ENCODE assay signal across 20 cellular contexts in genomic region chr1:201134405-201134804, GRCh38. TPM values are rescaled to one million over a fixed set of nuclear protein-coding genes. Genes with fewer than 3 reads are reported as not detected.
DNase-seq lines count a peak whose midpoint lies in the region; ATAC-seq, FAIRE-seq and TF ChIP-seq lines count a peak whose summit lies in the region.
"Had no signal": no experiment of that assay in that cellular context is flagged by ENCODE, and none has a peak within 500 bp of the region (broad histone marks: within the 10 kb centered on the region; RNA-seq: fewer than 3 reads in every experiment).

No MANE protein-coding gene starts in this region.

- no peak overlapping the region for H2AFZ ChIP-seq in HepG2 (ENCODE audit: low read length)

- peak overlapping the region; percentile 49 for H3K4me3 Mint-ChIP-seq in endothelial cell (ENCODE audit: unreplicated experiment)
- H3K4me3 Mint-ChIP-seq: HFFc6 had no signal

- H3K79me2 ChIP-seq in HepG2 (ENCODE audit: insufficient read depth, low read length): no peaks in the 10 kb centered on the region

- 82% methylated on average over 6 of the region's 6 CpGs for WGBS in HepG2 (ENCODE audit: low lambda C conversion rate)
- 58% methylated on average over 4 of the region's 6 CpGs for WGBS in right lobe of liver (ENCODE audit: insufficient coverage, low coverage, low lambda C conversion rate, missing lambda C conversion rate)
- WGBS in pancreas, 2 donors: 60 to 67% methylated on average over 6 of the region's 6 CpGs

- POLR2A ChIA-PET in HepG2 (lab: Yijun Ruan, JAX): no interaction called here

- no peak for TF ChIP-seq POLR2A in HepG2 (IDR thresholded peaks at IDR 0.05; ENCODE audit: insufficient read depth in 1 of 2, low read depth in 2 of 2, low read length in 2 of 2)
- no peak for TF ChIP-seq POLR2A in right lobe of liver (IDR thresholded peaks at IDR 0.05)

- H3K27me3 ChIP-seq in HepG2 (ENCODE audit: control insufficient read depth in 1 of 2, insufficient read depth in 2 of 2, low read length in 2 of 2) (no peaks in the 10 kb centered on the region; a peak in 1 of 5 replicates), right lobe of liver (no peaks in the 10 kb centered on the region), pancreas (no peaks in the 10 kb centered on the region)
- H3K27me3 ChIP-seq: BLaER1 treated with 17β-estradiol and CSF1 and Interleukin-3, amounts not matched to agents 10 nM and 100 nM had no signal

- DNase-seq in HepG2 (ENCODE audit: low spot score) (no peak), right lobe of liver (no peak), endothelial cell (ENCODE audit: low spot score) (no peak), pancreas (peak in 2 of 6 donors; percentile 18 to 33), glomerular visceral epithelial cell (ENCODE audit: extremely low spot score) (no peak), cerebellar cortex (ENCODE audit: low spot score) (no peak), amniotic stem cell (lab: John Stamatoyannopoulos, UW) (no peak)
- DNase-seq: 8988T; AML-193; CD4-positive, CD25-positive, alpha-beta regulatory T cell; DMS153; DMS79 treated with DMSO at 0.1 percent for 48 hours; EL; GOT3; HFFc6 had no signal

- ATAC-seq in HepG2 (peak; percentile 57), right lobe of liver (no peak), pancreas (peak; percentile 37 to 73 (median 48))

- no TSS peak for BruUV-seq in HepG2 (replicated peaks; lab: Mats Ljungman, UMichigan)

- TF ChIP-seq CTCF in HepG2 (CRISPR knock-in tag; IDR thresholded peaks at IDR 0.05): no peak
- TF ChIP-seq CTCF in right lobe of liver (IDR thresholded peaks at IDR 0.05): no peak
- no peak for TF ChIP-seq CTCF in endothelial cell (IDR thresholded peaks at IDR 0.05; ENCODE audit: unreplicated experiment)
- TF ChIP-seq CTCF in pancreas (IDR thresholded peaks at IDR 0.05): no peak

- H3K9me3 Mint-ChIP-seq in endothelial cell (ENCODE audit: unreplicated experiment): no peaks in the 10 kb centered on the region
- H3K9me3 Mint-ChIP-seq: HFFc6 had no signal

- no peak overlapping the region for H3K9ac ChIP-seq in HepG2 (ENCODE audit: insufficient read depth, low read depth, low read length)
- H3K9ac ChIP-seq: BLaER1 treated with 17β-estradiol and CSF1 and Interleukin-3, amounts not matched to agents 10 nM and 100 nM had no signal

- in situ Hi-C loops in HepG2 (cut with HindIII; ENCODE audit: extremely low pct_ligation_motif_present, low pct_unique_long_range_greater_than_20kb): no loop called here

- CTCF ChIA-PET in HepG2 (lab: Yijun Ruan, JAX; ENCODE audit: low intra/inter-chr PET ratio, low total read pairs): no interaction called here

- no peak for TF ChIP-seq RAD21 in HepG2 (CRISPR knock-in tag; IDR thresholded peaks at IDR 0.05)

- H3K4me3 ChIP-seq in HepG2 (replicated peaks in 1 of 3; ENCODE audit: insufficient read depth in 1 of 3, low read depth in 2 of 3, low read length in 3 of 3): no peak overlapping the region
- no peak overlapping the region for H3K4me3 ChIP-seq in right lobe of liver
- no peak overlapping the region for H3K4me3 ChIP-seq in pancreas
- H3K4me3 ChIP-seq: BLaER1 treated with 17β-estradiol and CSF1 and Interleukin-3, amounts not matched to agents 10 nM and 100 nM; HAP-1 had no signal

- H3K4me2 ChIP-seq in HepG2 (ENCODE audit: low read depth, low read length): no peak overlapping the region

- H3K27ac Mint-ChIP-seq in endothelial cell (ENCODE audit: unreplicated experiment): no peak overlapping the region
- H3K27ac Mint-ChIP-seq: HFFc6 had no signal

- peaks cover 36% of the 10 kb centered on the region for H3K36me3 Mint-ChIP-seq in endothelial cell (ENCODE audit: low read depth, unreplicated experiment)

- H3K9me3 ChIP-seq in HepG2 (ENCODE audit: low read length) (no peaks in the 10 kb centered on the region), right lobe of liver (no peaks in the 10 kb centered on the region), pancreas (no peaks in the 10 kb centered on the region)
- H3K9me3 ChIP-seq: BLaER1 treated with 17β-estradiol and CSF1 and Interleukin-3, amounts not matched to agents 10 nM and 100 nM; HAP-1 had no signal

- peaks cover 14% of the 10 kb centered on the region for H3K27me3 Mint-ChIP-seq in endothelial cell (ENCODE audit: unreplicated experiment)
- H3K27me3 Mint-ChIP-seq: CD4-positive, CD25-positive, alpha-beta regulatory T cell had no signal

- peaks cover 26% of the 10 kb centered on the region for H3K4me1 Mint-ChIP-seq in endothelial cell (ENCODE audit: unreplicated experiment)
- H3K4me1 Mint-ChIP-seq: CD4-positive, CD25-positive, alpha-beta regulatory T cell had no signal

- H3K36me3 ChIP-seq in HepG2 (replicated peaks in 1 of 2; ENCODE audit: control insufficient read depth in 1 of 2, insufficient read depth in 2 of 2, low read length in 2 of 2): peaks cover 9 to 40% of the 10 kb centered on the region in 2 experiments
- H3K36me3 ChIP-seq in right lobe of liver: peaks cover 0 to 5% (median 0%) of the 10 kb centered on the region in 4 donors
- no peaks in the 10 kb centered on the region for H3K36me3 ChIP-seq in pancreas

- FAIRE-seq in HepG2 (lab: Jason Lieb, UNC): no peak
- FAIRE-seq in pancreas (lab: Jason Lieb, UNC): no peak
- FAIRE-seq: G401.6, GM12892 had no signal

- intact Hi-C loops in HepG2 (cut with micrococcal nuclease; ENCODE audit: unreplicated experiment) (no loop called here), right lobe of liver (cut with DNase I) (no loop called here), pancreas (cut with DNase I) (no loop called here)

- H3K27ac ChIP-seq in HepG2 (ENCODE audit: extremely low read length, insufficient read depth, low read length) (no peak overlapping the region), right lobe of liver (no peak overlapping the region), pancreas (no peak overlapping the region)

- H4K20me1 ChIP-seq in HepG2 (ENCODE audit: insufficient read depth, low read length): no peaks in the 10 kb centered on the region

- no peaks in the 10 kb centered on the region for H3K4me1 ChIP-seq in HepG2 (ENCODE audit: insufficient read depth, low read length)
- no peaks in the 10 kb centered on the region for H3K4me1 ChIP-seq in right lobe of liver
- peaks cover 3 to 15% (median 10%) of the 10 kb centered on the region in 3 donors for H3K4me1 ChIP-seq in pancreas
- H3K4me1 ChIP-seq: HAP-1 had no signal

- TF ChIP-seq EP300 in HepG2 (IDR thresholded peaks at IDR 0.05; ENCODE audit: low read depth in 2 of 2, low read length in 2 of 2) (no peak), HepG2 (CRISPR knock-in tag; IDR thresholded peaks at IDR 0.05; ENCODE audit: borderline replicate concordance) (no peak)

RNA-seq across cellular contexts. Expression of gene ASCL5, which starts 7.4 kb away (rescaled TPM):
- total RNA-seq in HepG2 (2016; rRNA removed; fragmentation: Illumina TruSeq; extraction: Trizol) (not detected in 2 replicates), right lobe of liver (not detected), endothelial cell (ENCODE audit: unreplicated experiment) (not detected), pancreas (1 to 10 TPM in 5 of 6 donors, under 1 TPM in 1; 0.61 to 1.6 (median 1.4) TPM)
- total RNA-seq in HepG2 (2016; cell fraction: cytosol; rRNA removed; fragmentation: Illumina TruSeq; extraction: Trizol; ENCODE audit: low read depth): not detected in 2 replicates
- not detected in 2 replicates for total RNA-seq in HepG2 (2016; cell fraction: insoluble cytoplasmic fraction; rRNA removed; fragmentation: Illumina TruSeq; extraction: Trizol)
- not detected in 2 replicates for total RNA-seq in HepG2 (2016; cell fraction: membrane; rRNA removed; fragmentation: Illumina TruSeq; extraction: Trizol)
- not detected in 2 replicates for total RNA-seq in HepG2 (2016; cell fraction: nucleus; rRNA removed; fragmentation: Illumina TruSeq; extraction: Trizol)
- polyA plus RNA-seq in HepG2 (2011; rRNA removed) (not detected in 2 replicates), pancreas (under 1 TPM; 0.16 to 0.72 TPM)
- not detected in 2 replicates for polyA plus RNA-seq in HepG2 (2011; cell fraction: cytosol; rRNA removed)
- polyA plus RNA-seq in HepG2 (2011; cell fraction: nucleus; rRNA removed): 0.08 and 0.09 TPM in 2 replicates
- polyA plus RNA-seq in HepG2 (2012): not detected in 2 replicates
- not detected in 2 replicates for polyA plus RNA-seq in HepG2 (2016; cell fraction: cytosol; fragmentation: Illumina TruSeq; extraction: Trizol; ENCODE audit: low read depth)
- polyA plus RNA-seq in HepG2 (2016; cell fraction: insoluble cytoplasmic fraction; fragmentation: Illumina TruSeq; extraction: Trizol; ENCODE audit: low read depth): not detected in 2 replicates
- not detected in 2 replicates for polyA plus RNA-seq in HepG2 (2016; cell fraction: membrane; fragmentation: Illumina TruSeq; extraction: Trizol; ENCODE audit: low read depth)
- not detected in 2 replicates for polyA plus RNA-seq in HepG2 (2016; cell fraction: nucleus; fragmentation: Illumina TruSeq; extraction: Trizol; ENCODE audit: insufficient read depth, low read depth)
- polyA minus RNA-seq in HepG2 (2011; rRNA and poly(A)+ RNA removed; ENCODE audit: low replicate concordance): not detected in 2 replicates
- not detected in 2 replicates for polyA minus RNA-seq in HepG2 (2011; cell fraction: cytosol; rRNA and poly(A)+ RNA removed)
- polyA minus RNA-seq in HepG2 (2011; cell fraction: nucleus; rRNA and poly(A)+ RNA removed): not detected in 2 replicates
- total RNA-seq: HFFc6, HT1080 had no signal

RNA-seq across cellular contexts. Expression of gene TMEM9, which starts 19.9 kb away (rescaled TPM):
- total RNA-seq in HepG2 (2016; rRNA removed; fragmentation: Illumina TruSeq; extraction: Trizol): 33.6 and 60.9 TPM in 2 replicates
- total RNA-seq in HepG2 (2016; cell fraction: cytosol; rRNA removed; fragmentation: Illumina TruSeq; extraction: Trizol; ENCODE audit: low read depth): 19.4 and 19.6 TPM in 2 replicates
- 34.2 and 64.9 TPM in 2 replicates for total RNA-seq in HepG2 (2016; cell fraction: insoluble cytoplasmic fraction; rRNA removed; fragmentation: Illumina TruSeq; extraction: Trizol)
- 35.3 and 35.6 TPM in 2 replicates for total RNA-seq in HepG2 (2016; cell fraction: membrane; rRNA removed; fragmentation: Illumina TruSeq; extraction: Trizol)
- total RNA-seq in HepG2 (2016; cell fraction: nucleus; rRNA removed; fragmentation: Illumina TruSeq; extraction: Trizol): 46.5 and 53.8 TPM in 2 replicates
- 102 and 137 TPM in 2 replicates for polyA plus RNA-seq in HepG2 (2011; rRNA removed)
- 89.3 and 100 TPM in 2 replicates for polyA plus RNA-seq in HepG2 (2011; cell fraction: cytosol; rRNA removed)
- polyA plus RNA-seq in HepG2 (2011; cell fraction: nucleus; rRNA removed): 118 and 132 TPM in 2 replicates
- polyA plus RNA-seq in HepG2 (2012): 50.9 and 56.1 TPM in 2 replicates
- 20.3 and 20.6 TPM in 2 replicates for polyA plus RNA-seq in HepG2 (2016; cell fraction: cytosol; fragmentation: Illumina TruSeq; extraction: Trizol; ENCODE audit: low read depth)
- 32.1 and 32.2 TPM in 2 replicates for polyA plus RNA-seq in HepG2 (2016; cell fraction: insoluble cytoplasmic fraction; fragmentation: Illumina TruSeq; extraction: Trizol; ENCODE audit: low read depth)
- polyA plus RNA-seq in HepG2 (2016; cell fraction: membrane; fragmentation: Illumina TruSeq; extraction: Trizol; ENCODE audit: low read depth): 27.0 and 30.2 TPM in 2 replicates
- 79.2 and 83.5 TPM in 2 replicates for polyA plus RNA-seq in HepG2 (2016; cell fraction: nucleus; fragmentation: Illumina TruSeq; extraction: Trizol; ENCODE audit: insufficient read depth, low read depth)
- 239 and 286 TPM in 2 replicates for polyA minus RNA-seq in HepG2 (2011; rRNA and poly(A)+ RNA removed; ENCODE audit: low replicate concordance)
- 16.9 and 23.5 TPM in 2 replicates for polyA minus RNA-seq in HepG2 (2011; cell fraction: cytosol; rRNA and poly(A)+ RNA removed)
- polyA minus RNA-seq in HepG2 (2011; cell fraction: nucleus; rRNA and poly(A)+ RNA removed): 14.8 and 15.3 TPM in 2 replicates
- 10 to 100 TPM; 27.0 to 47.4 (median 35.6) TPM for total RNA-seq in right lobe of liver
- total RNA-seq in endothelial cell (ENCODE audit: unreplicated experiment): 78.7 TPM
- total RNA-seq in pancreas: 10 to 100 TPM; 21.3 to 42.9 (median 34.9) TPM
- polyA plus RNA-seq in pancreas: 10 to 100 TPM; 52.2 to 87.7 TPM

RNA-seq across cellular contexts. Expression of gene CACNA1S, which starts 22.2 kb away (rescaled TPM):
- not detected in 2 replicates for total RNA-seq in HepG2 (2016; rRNA removed; fragmentation: Illumina TruSeq; extraction: Trizol)
- total RNA-seq in HepG2 (2016; cell fraction: cytosol; rRNA removed; fragmentation: Illumina TruSeq; extraction: Trizol; ENCODE audit: low read depth): not detected in 2 replicates
- total RNA-seq in HepG2 (2016; cell fraction: insoluble cytoplasmic fraction; rRNA removed; fragmentation: Illumina TruSeq; extraction: Trizol): not detected in 2 replicates
- not detected in 2 replicates for total RNA-seq in HepG2 (2016; cell fraction: membrane; rRNA removed; fragmentation: Illumina TruSeq; extraction: Trizol)
- not detected in 2 replicates for total RNA-seq in HepG2 (2016; cell fraction: nucleus; rRNA removed; fragmentation: Illumina TruSeq; extraction: Trizol)
- polyA plus RNA-seq in HepG2 (2011; rRNA removed): not detected in 2 replicates
- polyA plus RNA-seq in HepG2 (2011; cell fraction: cytosol; rRNA removed): not detected in 2 replicates
- polyA plus RNA-seq in HepG2 (2011; cell fraction: nucleus; rRNA removed): not detected in 2 replicates
- polyA plus RNA-seq in HepG2 (2012): not detected in 2 replicates
- not detected in 2 replicates for polyA plus RNA-seq in HepG2 (2016; cell fraction: cytosol; fragmentation: Illumina TruSeq; extraction: Trizol; ENCODE audit: low read depth)
- polyA plus RNA-seq in HepG2 (2016; cell fraction: insoluble cytoplasmic fraction; fragmentation: Illumina TruSeq; extraction: Trizol; ENCODE audit: low read depth): not detected in 2 replicates
- not detected in 2 replicates for polyA plus RNA-seq in HepG2 (2016; cell fraction: membrane; fragmentation: Illumina TruSeq; extraction: Trizol; ENCODE audit: low read depth)
- not detected in 2 replicates for polyA plus RNA-seq in HepG2 (2016; cell fraction: nucleus; fragmentation: Illumina TruSeq; extraction: Trizol; ENCODE audit: insufficient read depth, low read depth)
- polyA minus RNA-seq in HepG2 (2011; rRNA and poly(A)+ RNA removed; ENCODE audit: low replicate concordance): 0.02 TPM in 1 of 2 replicates, not detected in the other
- not detected in 2 replicates for polyA minus RNA-seq in HepG2 (2011; cell fraction: cytosol; rRNA and poly(A)+ RNA removed)
- polyA minus RNA-seq in HepG2 (2011; cell fraction: nucleus; rRNA and poly(A)+ RNA removed): not detected in 2 replicates
- under 1 TPM in 1 of 6 experiments, not detected in 5; 0.12 TPM for total RNA-seq in right lobe of liver
- total RNA-seq in endothelial cell (ENCODE audit: unreplicated experiment): 0.08 TPM
- total RNA-seq in pancreas: not detected
- polyA plus RNA-seq in pancreas: under 1 TPM in 1 of 2 donors, not detected in 1; under 0.01 TPM
- total RNA-seq: CD4-positive, CD25-positive, alpha-beta regulatory T cell; HFFc6; HT1080 had no signal
- polyA plus RNA-seq: CD4-positive, CD25-positive, alpha-beta regulatory T cell had no signal

RNA-seq across cellular contexts. Expression of gene IGFN1, which starts 56.2 kb away (rescaled TPM):
- total RNA-seq in HepG2 (2016; rRNA removed; fragmentation: Illumina TruSeq; extraction: Trizol) (0.04 TPM in 1 of 2 replicates, not detected in the other), right lobe of liver (under 1 TPM in 3 of 6 experiments, not detected in 3; 0.02 to 0.18 (median 0.12) TPM), endothelial cell (ENCODE audit: unreplicated experiment) (not detected), pancreas (10 to 100 TPM in 3 of 6 donors, 1 to 10 TPM in 3; 4.1 to 35.1 (median 10.0) TPM)
- not detected in 2 replicates for total RNA-seq in HepG2 (2016; cell fraction: cytosol; rRNA removed; fragmentation: Illumina TruSeq; extraction: Trizol; ENCODE audit: low read depth)
- total RNA-seq in HepG2 (2016; cell fraction: insoluble cytoplasmic fraction; rRNA removed; fragmentation: Illumina TruSeq; extraction: Trizol): 0.03 TPM in 1 of 2 replicates, not detected in the other
- not detected in 2 replicates for total RNA-seq in HepG2 (2016; cell fraction: membrane; rRNA removed; fragmentation: Illumina TruSeq; extraction: Trizol)
- total RNA-seq in HepG2 (2016; cell fraction: nucleus; rRNA removed; fragmentation: Illumina TruSeq; extraction: Trizol): 0.09 and 0.22 TPM in 2 replicates
- polyA plus RNA-seq in HepG2 (2011; rRNA removed) (0.05 and 0.22 TPM in 2 replicates), pancreas (10 to 100 TPM; 37.8 to 48.4 TPM)
- 0.01 TPM in 2 replicates for polyA plus RNA-seq in HepG2 (2011; cell fraction: cytosol; rRNA removed)
- 1.1 and 1.3 TPM in 2 replicates for polyA plus RNA-seq in HepG2 (2011; cell fraction: nucleus; rRNA removed)
- 0.05 and 0.20 TPM in 2 replicates for polyA plus RNA-seq in HepG2 (2012)
- not detected in 2 replicates for polyA plus RNA-seq in HepG2 (2016; cell fraction: cytosol; fragmentation: Illumina TruSeq; extraction: Trizol; ENCODE audit: low read depth)
- 0.05 TPM in 1 of 2 replicates, not detected in the other for polyA plus RNA-seq in HepG2 (2016; cell fraction: insoluble cytoplasmic fraction; fragmentation: Illumina TruSeq; extraction: Trizol; ENCODE audit: low read depth)
- polyA plus RNA-seq in HepG2 (2016; cell fraction: membrane; fragmentation: Illumina TruSeq; extraction: Trizol; ENCODE audit: low read depth): not detected in 2 replicates
- 1.1 and 1.3 TPM in 2 replicates for polyA plus RNA-seq in HepG2 (2016; cell fraction: nucleus; fragmentation: Illumina TruSeq; extraction: Trizol; ENCODE audit: insufficient read depth, low read depth)
- not detected in 2 replicates for polyA minus RNA-seq in HepG2 (2011; rRNA and poly(A)+ RNA removed; ENCODE audit: low replicate concordance)
- polyA minus RNA-seq in HepG2 (2011; cell fraction: cytosol; rRNA and poly(A)+ RNA removed): 0.09 TPM in 1 of 2 replicates, not detected in the other
- 0.12 and 0.13 TPM in 2 replicates for polyA minus RNA-seq in HepG2 (2011; cell fraction: nucleus; rRNA and poly(A)+ RNA removed)
- total RNA-seq: CD4-positive, CD25-positive, alpha-beta regulatory T cell; HFFc6 had no signal
- polyA plus RNA-seq: CD4-positive, CD25-positive, alpha-beta regulatory T cell had no signal

Comparison
In these comparisons a context has a peak if more than half of its experiments do, and no peak if none do; other contexts are left out.
1. ATAC-seq: peak in HepG2 (single experiment) and pancreas (4 of 4); none in right lobe of liver (0 of 4).